9 cellular contexts compared by ENCODE assay signal in genomic region chr22:37330200-37331033, GRCh38. TPM values are rescaled to one million over a fixed set of nuclear protein-coding genes. Genes with fewer than 3 reads are reported as not detected.
A peak's percentile ranks its signal among the peaks of the same experiment; 100 is the strongest.
DNase-seq lines count a peak whose midpoint lies in the region; ATAC-seq and TF ChIP-seq lines count a peak whose summit lies in the region.
"Had no signal": no experiment of that assay in that cellular context is flagged by ENCODE, and none has a peak within 500 bp of the region (broad histone marks: within the 10 kb centered on the region; RNA-seq: fewer than 3 reads in every experiment).

No MANE protein-coding gene starts in this region.

- H2AFZ ChIP-seq in DND-41 (ENCODE audit: low read depth, low read length) (no peak overlapping the region), neural cell (ENCODE audit: low read depth, low read length) (no peak overlapping the region)

- ATAC-seq in DND-41 (ENCODE audit: insufficient read depth, low read depth) (no peak), GM18511 (IDR thresholded peaks at IDR 0.05; ENCODE audit: unreplicated experiment) (no peak)

- TF ChIP-seq EP300 in neural cell (conservative IDR thresholded peaks at IDR 0.05; ENCODE audit: poor library complexity, severe bottlenecking): peak; percentile 33

- H3K4me3 ChIP-seq in DND-41 (ENCODE audit: low read depth in 1 of 2, low read length in 2 of 2) (no peak overlapping the region), neural cell (ENCODE audit: low read length) (peak overlapping the region; percentile 7)

- H3K79me2 ChIP-seq in DND-41 (ENCODE audit: insufficient read depth, low read length) (no peaks in the 10 kb centered on the region), neural cell (replicated peaks; ENCODE audit: insufficient read depth, low read length) (no peaks in the 10 kb centered on the region)

- DNase-seq in DND-41 (peak; percentile 45), HS-27A (ENCODE audit: low read depth) (peak; percentile 22), RKO (ENCODE audit: low spot score) (peak; percentile 77), DMS114 treated with DMSO at 0.1 percent for 48 hours (lab: John Stamatoyannopoulos, UW; ENCODE audit: unreplicated experiment) (no peak), NK-92 (lab: John Stamatoyannopoulos, UW; ENCODE audit: unreplicated experiment) (no peak)
- peak; percentile 14 for DNase-seq in central memory CD4-positive, alpha-beta T cell
- DNase-seq: natural killer cell had no signal

- TF ChIP-seq RAD21 in neural cell (conservative IDR thresholded peaks at IDR 0.05): peak; percentile 47

- H3K36me3 ChIP-seq in DND-41 (ENCODE audit: insufficient read depth, low read length): no peaks in the 10 kb centered on the region
- H3K36me3 ChIP-seq in neural cell (ENCODE audit: insufficient read depth, low read length): no peaks in the 10 kb centered on the region

- peaks cover 14% of the 10 kb centered on the region for H3K27me3 ChIP-seq in DND-41 (ENCODE audit: insufficient read depth, low read length, poor library complexity)
- peaks cover 48% of the 10 kb centered on the region for H3K27me3 ChIP-seq in neural cell (ENCODE audit: insufficient read depth, low read depth, low read length)

- TF ChIP-seq CTCF in DND-41 (IDR thresholded peaks at IDR 0.05; ENCODE audit: borderline replicate concordance, extremely low read depth, low read length, poor library complexity, severe bottlenecking) (peak; percentile 23), neural cell (IDR thresholded peaks at IDR 0.05; ENCODE audit: poor library complexity, severe bottlenecking) (peak; percentile 86)

- H3K4me2 ChIP-seq in DND-41 (ENCODE audit: insufficient read depth, low read length) (no peak overlapping the region), neural cell (ENCODE audit: low read length) (no peak overlapping the region)

- H3K27ac ChIP-seq in DND-41 (ENCODE audit: low read length) (no peak overlapping the region), neural cell (ENCODE audit: low read length) (peak overlapping the region; percentile 21)

- no peaks in the 10 kb centered on the region for H3K4me1 ChIP-seq in DND-41 (ENCODE audit: insufficient read depth, low read length)

- H3F3A ChIP-seq in neural cell (ENCODE audit: insufficient read depth, low read length, poor library complexity, severe bottlenecking): no peaks in the 10 kb centered on the region

- no peaks in the 10 kb centered on the region for H4K20me1 ChIP-seq in DND-41 (ENCODE audit: insufficient read depth, low read length)
- H4K20me1 ChIP-seq in neural cell (ENCODE audit: insufficient read depth): no peaks in the 10 kb centered on the region

- no peaks in the 10 kb centered on the region for H3K9me3 ChIP-seq in DND-41 (ENCODE audit: insufficient read depth, low read length, severe bottlenecking)
- H3K9me3 ChIP-seq in neural cell (ENCODE audit: low read length): no peaks in the 10 kb centered on the region

- no peaks in the 10 kb centered on the region for H3K9me2 ChIP-seq in neural cell (ENCODE audit: insufficient read depth, low read length)

- H3K9ac ChIP-seq in DND-41 (ENCODE audit: low read depth, low read length) (no peak overlapping the region), neural cell (ENCODE audit: low read length) (peak overlapping the region; percentile 15)

TF ChIP-seq in neural cell, 6 proteins besides CTCF, POLR2A, EP300 and RAD21:
- TF ChIP-seq EZH2 (IDR thresholded peaks at IDR 0.05; ENCODE audit: borderline replicate concordance, insufficient read depth, low read length, poor library complexity, severe bottlenecking) (no peak), POLR2AphosphoS5 (IDR thresholded peaks at IDR 0.05) (no peak), REST (IDR thresholded peaks at IDR 0.05; ENCODE audit: borderline replicate concordance) (peak; percentile 38), SMC3 (conservative IDR thresholded peaks at IDR 0.05; ENCODE audit: poor library complexity) (peak; percentile 46), MXI1 (conservative IDR thresholded peaks at IDR 0.05; ENCODE audit: poor library complexity, severe bottlenecking) (no peak), TAF1 (IDR thresholded peaks at IDR 0.05; ENCODE audit: low read depth) (no peak)

RNA-seq across cellular contexts. Expression of gene CYTH4, which starts 48.1 kb away (rescaled TPM):
- polyA plus RNA-seq in neural cell: not detected in 2 replicates
- not detected in 2 replicates for polyA minus RNA-seq in neural cell

Comparison
In these comparisons a context has a peak if more than half of its experiments do, and no peak if none do; other contexts are left out.
1. DNase-seq: peak in DND-41 (single experiment), HS-27A (single experiment), RKO (single experiment) and central memory CD4-positive, alpha-beta T cell (single experiment); none in DMS114 treated with DMSO at 0.1 percent for 48 hours (single experiment) and NK-92 (single experiment).